ENCODE assay signal across 18 cellular contexts in genomic region chr7:123754295-123754871, GRCh38. TPM values are rescaled to one million over a fixed set of nuclear protein-coding genes. Genes with fewer than 3 reads are reported as not detected.
DNase-seq lines count a peak whose midpoint lies in the region; ATAC-seq, FAIRE-seq and TF ChIP-seq lines count a peak whose summit lies in the region.
"Had no signal": no experiment of that assay in that cellular context is flagged by ENCODE, and none has a peak within 500 bp of the region (broad histone marks: within the 10 kb centered on the region; RNA-seq: fewer than 3 reads in every experiment).

No MANE protein-coding gene starts in this region.

- FAIRE-seq in bronchial epithelial cell (lab: Jason Lieb, UNC), result peak; percentile 64
- FAIRE-seq: HTR-8/SVneo had no signal

- H3K4me3 ChIP-seq in bronchial epithelial cell (ENCODE audit: low read depth, low read length) (no peak overlapping the region), transverse colon (no peak overlapping the region)
- H3K4me3 ChIP-seq: MG63, SJSA1 had no signal

- TF ChIP-seq POLR2A in transverse colon (IDR thresholded peaks at IDR 0.05), result no peak

- WGBS in transverse colon (ENCODE audit: low coverage in 1 of 2), 2 donors, result 50 to 88% methylated on average over 3 of the region's 3 CpGs

- peaks cover 7 to 52% (median 14%) of the 10 kb centered on the region in 4 donors for H3K4me1 ChIP-seq in transverse colon
- H3K4me1 ChIP-seq: BE2C had no signal

- peak overlapping the region in 2 of 4 donors; percentile 32 to 55 for H3K27ac ChIP-seq in transverse colon
- H3K27ac ChIP-seq: RWPE1, SJSA1 had no signal

- intact Hi-C loops in transverse colon (cut with DNase I; ENCODE audit: low total_unique reads), result no loop called here

- ATAC-seq in GM21529 (IDR thresholded peaks at IDR 0.05; ENCODE audit: unreplicated experiment), result peak; percentile 30

- DNase-seq in MV-4-11 (lab: John Stamatoyannopoulos, UW), result peak; percentile 35
- DNase-seq in bronchial epithelial cell (ENCODE audit: low read depth), result no peak
- DNase-seq in transverse colon, result peak; percentile 19
- no peak for DNase-seq in NCI-H1436 (lab: John Stamatoyannopoulos, UW)
- no peak for DNase-seq in SK-N-DZ (ENCODE audit: low spot score)
- no peak for DNase-seq in mucosa of gallbladder (ENCODE audit: low spot score)
- DNase-seq: BE2C; CD8-positive, alpha-beta memory T cell; HCEC 1CT; KBM-7; MG63; NCI-H2029; NCI-H510A; T-cell had no signal

- H3K9me3 ChIP-seq in transverse colon, result no peaks in the 10 kb centered on the region
- H3K9me3 ChIP-seq: BE2C, MG63, SJSA1 had no signal

- in situ Hi-C loops in transverse colon (cut with MboI; ENCODE audit: low pct_ligation_motif_present in 1 of 4, low pct_unique_long_range_greater_than_20kb in 1 of 4, low sequenced_read_pairs in 3 of 4), result no loop called here

- H3K27me3 ChIP-seq in bronchial epithelial cell (ENCODE audit: control insufficient read depth, insufficient read depth, low read length) (no peaks in the 10 kb centered on the region), transverse colon (no peaks in the 10 kb centered on the region)
- H3K27me3 ChIP-seq: BE2C, MG63 had no signal

- H3K36me3 ChIP-seq in bronchial epithelial cell (ENCODE audit: control insufficient read depth, insufficient read depth, low read length) (no peaks in the 10 kb centered on the region), transverse colon (no peaks in the 10 kb centered on the region)
- H3K36me3 ChIP-seq: BE2C, MG63, SJSA1 had no signal

- TF ChIP-seq CTCF in bronchial epithelial cell (IDR thresholded peaks at IDR 0.05; ENCODE audit: insufficient read depth, low read length, severe bottlenecking), result no peak
- TF ChIP-seq CTCF in transverse colon (IDR thresholded peaks at IDR 0.05), result no peak

- TF ChIP-seq EP300 in transverse colon (IDR thresholded peaks at IDR 0.05; ENCODE audit: low read depth), result no peak

RNA-seq across cellular contexts. Expression of gene WASL, which starts 5.6 kb away (rescaled TPM):
- total RNA-seq in bronchial epithelial cell (15.0 and 24.3 TPM in 2 replicates), transverse colon (10 to 100 TPM; 30.1 to 97.8 (median 65.7) TPM), mucosa of gallbladder (57.0 TPM)
- 16.2 and 19.5 TPM in 2 replicates for polyA plus RNA-seq in SK-N-DZ (2014; cell fraction: cytosol; rRNA removed)
- polyA plus RNA-seq in SK-N-DZ (2014; cell fraction: nucleus; rRNA removed), result 7.9 and 10.3 TPM in 2 replicates

Comparison
In these comparisons a context has a peak if more than half of its experiments do, and no peak if none do; other contexts are left out.
1. DNase-seq: peak in MV-4-11 (single experiment) and transverse colon (single experiment); none in bronchial epithelial cell (single experiment), NCI-H1436 (single experiment), SK-N-DZ (single experiment) and mucosa of gallbladder (single experiment).